1 cellular context compared by ENCODE assay signal in the genomic region with DNA sequence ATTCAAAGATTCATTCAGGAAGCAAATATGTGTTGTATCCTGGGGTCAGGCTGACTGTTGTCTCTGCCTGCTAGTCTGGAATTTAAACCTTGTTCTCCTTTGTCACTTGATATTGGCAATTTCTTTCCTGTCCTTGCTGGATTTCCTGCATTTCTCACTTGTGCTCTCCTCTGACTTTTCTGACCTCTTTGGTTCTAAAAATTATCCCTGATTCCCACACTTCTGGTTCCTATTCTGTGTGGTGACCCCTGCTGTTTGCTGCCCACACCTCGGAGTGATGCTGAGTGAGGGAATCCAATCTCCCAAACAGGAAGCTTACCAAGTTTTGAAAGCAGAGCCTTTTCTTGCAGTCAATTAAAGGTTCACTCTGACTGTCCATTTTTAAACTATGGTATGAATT.
TF ChIP-seq lines count a peak whose summit lies in the region.

No MANE protein-coding gene starts in this region.

TF ChIP-seq in GM23338, 12 proteins besides CTCF, POLR2A, EP300 and RAD21 (continued from another document):
- TF ChIP-seq, protein P1, sequence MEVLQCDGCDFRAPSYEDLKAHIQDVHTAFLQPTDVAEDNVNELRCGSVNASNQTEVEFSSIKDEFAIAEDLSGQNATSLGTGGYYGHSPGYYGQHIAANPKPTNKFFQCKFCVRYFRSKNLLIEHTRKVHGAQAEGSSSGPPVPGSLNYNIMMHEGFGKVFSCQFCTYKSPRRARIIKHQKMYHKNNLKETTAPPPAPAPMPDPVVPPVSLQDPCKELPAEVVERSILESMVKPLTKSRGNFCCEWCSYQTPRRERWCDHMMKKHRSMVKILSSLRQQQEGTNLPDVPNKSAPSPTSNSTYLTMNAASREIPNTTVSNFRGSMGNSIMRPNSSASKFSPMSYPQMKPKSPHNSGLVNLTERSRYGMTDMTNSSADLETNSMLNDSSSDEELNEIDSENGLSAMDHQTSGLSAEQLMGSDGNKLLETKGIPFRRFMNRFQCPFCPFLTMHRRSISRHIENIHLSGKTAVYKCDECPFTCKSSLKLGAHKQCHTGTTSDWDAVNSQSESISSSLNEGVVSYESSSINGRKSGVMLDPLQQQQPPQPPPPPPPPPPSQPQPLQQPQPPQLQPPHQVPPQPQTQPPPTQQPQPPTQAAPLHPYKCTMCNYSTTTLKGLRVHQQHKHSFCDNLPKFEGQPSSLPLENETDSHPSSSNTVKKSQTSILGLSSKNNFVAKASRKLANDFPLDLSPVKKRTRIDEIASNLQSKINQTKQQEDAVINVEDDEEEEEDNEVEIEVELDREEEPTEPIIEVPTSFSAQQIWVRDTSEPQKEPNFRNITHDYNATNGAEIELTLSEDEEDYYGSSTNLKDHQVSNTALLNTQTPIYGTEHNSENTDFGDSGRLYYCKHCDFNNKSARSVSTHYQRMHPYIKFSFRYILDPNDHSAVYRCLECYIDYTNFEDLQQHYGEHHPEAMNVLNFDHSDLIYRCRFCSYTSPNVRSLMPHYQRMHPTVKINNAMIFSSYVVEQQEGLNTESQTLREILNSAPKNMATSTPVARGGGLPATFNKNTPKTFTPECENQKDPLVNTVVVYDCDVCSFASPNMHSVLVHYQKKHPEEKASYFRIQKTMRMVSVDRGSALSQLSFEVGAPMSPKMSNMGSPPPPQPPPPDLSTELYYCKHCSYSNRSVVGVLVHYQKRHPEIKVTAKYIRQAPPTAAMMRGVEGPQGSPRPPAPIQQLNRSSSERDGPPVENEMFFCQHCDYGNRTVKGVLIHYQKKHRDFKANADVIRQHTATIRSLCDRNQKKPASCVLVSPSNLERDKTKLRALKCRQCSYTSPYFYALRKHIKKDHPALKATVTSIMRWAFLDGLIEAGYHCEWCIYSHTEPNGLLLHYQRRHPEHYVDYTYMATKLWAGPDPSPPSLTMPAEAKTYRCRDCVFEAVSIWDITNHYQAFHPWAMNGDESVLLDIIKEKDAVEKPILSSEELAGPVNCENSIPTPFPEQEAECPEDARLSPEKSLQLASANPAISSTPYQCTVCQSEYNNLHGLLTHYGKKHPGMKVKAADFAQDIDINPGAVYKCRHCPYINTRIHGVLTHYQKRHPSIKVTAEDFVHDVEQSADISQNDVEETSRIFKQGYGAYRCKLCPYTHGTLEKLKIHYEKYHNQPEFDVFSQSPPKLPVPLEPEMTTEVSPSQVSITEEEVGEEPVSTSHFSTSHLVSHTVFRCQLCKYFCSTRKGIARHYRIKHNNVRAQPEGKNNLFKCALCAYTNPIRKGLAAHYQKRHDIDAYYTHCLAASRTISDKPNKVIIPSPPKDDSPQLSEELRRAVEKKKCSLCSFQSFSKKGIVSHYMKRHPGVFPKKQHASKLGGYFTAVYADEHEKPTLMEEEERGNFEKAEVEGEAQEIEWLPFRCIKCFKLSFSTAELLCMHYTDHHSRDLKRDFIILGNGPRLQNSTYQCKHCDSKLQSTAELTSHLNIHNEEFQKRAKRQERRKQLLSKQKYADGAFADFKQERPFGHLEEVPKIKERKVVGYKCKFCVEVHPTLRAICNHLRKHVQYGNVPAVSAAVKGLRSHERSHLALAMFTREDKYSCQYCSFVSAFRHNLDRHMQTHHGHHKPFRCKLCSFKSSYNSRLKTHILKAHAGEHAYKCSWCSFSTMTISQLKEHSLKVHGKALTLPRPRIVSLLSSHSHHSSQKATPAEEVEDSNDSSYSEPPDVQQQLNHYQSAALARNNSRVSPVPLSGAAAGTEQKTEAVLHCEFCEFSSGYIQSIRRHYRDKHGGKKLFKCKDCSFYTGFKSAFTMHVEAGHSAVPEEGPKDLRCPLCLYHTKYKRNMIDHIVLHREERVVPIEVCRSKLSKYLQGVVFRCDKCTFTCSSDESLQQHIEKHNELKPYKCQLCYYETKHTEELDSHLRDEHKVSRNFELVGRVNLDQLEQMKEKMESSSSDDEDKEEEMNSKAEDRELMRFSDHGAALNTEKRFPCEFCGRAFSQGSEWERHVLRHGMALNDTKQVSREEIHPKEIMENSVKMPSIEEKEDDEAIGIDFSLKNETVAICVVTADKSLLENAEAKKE (CRISPR knock-in tag; IDR thresholded peaks at IDR 0.05): no peak
- TF ChIP-seq CREB1 (CRISPR knock-in tag; IDR thresholded peaks at IDR 0.05; ENCODE audit: low read depth) (no peak), JUNB (IDR thresholded peaks at IDR 0.05; ENCODE audit: unreplicated experiment) (no peak), STAT1 (IDR thresholded peaks at IDR 0.05; ENCODE audit: unreplicated experiment) (no peak), ZNF331 (CRISPR knock-in tag; IDR thresholded peaks at IDR 0.05; ENCODE audit: low read depth) (no peak), ZNF114 (CRISPR knock-in tag; IDR thresholded peaks at IDR 0.05) (no peak), REST (IDR thresholded peaks at IDR 0.05; ENCODE audit: unreplicated experiment) (no peak), POLR2AphosphoS5 (IDR thresholded peaks at IDR 0.05; ENCODE audit: low read depth) (no peak), EZH2 (IDR thresholded peaks at IDR 0.05; ENCODE audit: low read depth, unreplicated experiment) (no peak), NANOG (IDR thresholded peaks at IDR 0.05; ENCODE audit: borderline replicate concordance) (no peak)
